1 cellular context compared by ENCODE assay signal in genomic region chr2:69926849-69927515, GRCh38.
TF ChIP-seq lines count a peak whose summit lies in the region.

No MANE protein-coding gene starts in this region.

TF ChIP-seq in K562, 482 proteins besides CTCF, POLR2A, EP300 and RAD21 (continued from another document and continues in another):
- TF ChIP-seq ATF4 (CRISPR knock-in tag; IDR thresholded peaks at IDR 0.05) (peak; percentile 68; the same call in 1 of the 2 replicates), TFAM (CRISPR knock-in tag; conservative IDR thresholded peaks at IDR 0.05) (no peak), RBBP5 (IDR thresholded peaks at IDR 0.05; ENCODE audit: borderline replicate concordance, insufficient read depth, low read length, poor library complexity, severe bottlenecking) (no peak), ZNF175 (CRISPR knock-in tag; IDR thresholded peaks at IDR 0.05; ENCODE audit: low read depth) (peak; percentile 28; the same call in 1 of the 2 replicates), ZNF830 (CRISPR knock-in tag; IDR thresholded peaks at IDR 0.05) (no peak), ELK1 (CRISPR knock-in tag; IDR thresholded peaks at IDR 0.05) (no peak), ZNF77 (CRISPR knock-in tag; IDR thresholded peaks at IDR 0.05) (no peak), TAF9B (IDR thresholded peaks at IDR 0.05; ENCODE audit: partially characterized antibody) (no peak), NELFE (IDR thresholded peaks at IDR 0.05; ENCODE audit: insufficient read depth, insufficient read length) (no peak), ATF3 (IDR thresholded peaks at IDR 0.05) (peak; percentile 66), ATF3 (CRISPR knock-in tag; conservative IDR thresholded peaks at IDR 0.05) (no peak), NR2C2 (CRISPR knock-in tag; IDR thresholded peaks at IDR 0.05) (no peak), NR2C2 (tag; IDR thresholded peaks at IDR 0.05) (peak; percentile 34; the same call in 1 of the 2 replicates), ZNF766 (CRISPR knock-in tag; conservative IDR thresholded peaks at IDR 0.05) (no peak), PRPF4 (IDR thresholded peaks at IDR 0.05; ENCODE audit: insufficient read depth, low read depth, low read length, poor library complexity, severe bottlenecking) (no peak), ID3 (CRISPR knock-in tag; IDR thresholded peaks at IDR 0.05) (no peak), ID3 (tag; IDR thresholded peaks at IDR 0.05) (no peak), MXD1 (CRISPR knock-in tag; IDR thresholded peaks at IDR 0.05; ENCODE audit: borderline replicate concordance, poor library complexity, severe bottlenecking) (no peak), GTF3C2 (IDR thresholded peaks at IDR 0.05; ENCODE audit: borderline replicate concordance, extremely low read depth, insufficient read length) (no peak), ATF1 (CRISPR knock-in tag; IDR thresholded peaks at IDR 0.05) (no peak), ATF1 (tag; IDR thresholded peaks at IDR 0.05) (no peak), HDAC3 (IDR thresholded peaks at IDR 0.05; ENCODE audit: borderline replicate concordance, partially characterized antibody) (no peak), ZNF583 (CRISPR knock-in tag; IDR thresholded peaks at IDR 0.05) (no peak), CBX2 (IDR thresholded peaks at IDR 0.05; ENCODE audit: insufficient read depth, low read length, poor library complexity, severe bottlenecking) (no peak), CC2D1A (IDR thresholded peaks at IDR 0.05) (no peak), ETV5 (CRISPR knock-in tag; IDR thresholded peaks at IDR 0.05; ENCODE audit: low read depth) (no peak), CREB5 (CRISPR knock-in tag; IDR thresholded peaks at IDR 0.05) (no peak), PYGO2 (tag; IDR thresholded peaks at IDR 0.05) (no peak), CBX5 (IDR thresholded peaks at IDR 0.05; ENCODE audit: borderline replicate concordance, low read depth) (no peak), ZNF24 (IDR thresholded peaks at IDR 0.05) (no peak), POLR2H (tag; IDR thresholded peaks at IDR 0.05; ENCODE audit: low read depth) (no peak), USF2 (CRISPR knock-in tag; IDR thresholded peaks at IDR 0.05) (no peak), ZNF512 (tag; IDR thresholded peaks at IDR 0.05) (no peak), HOXB6 (CRISPR knock-in tag; IDR thresholded peaks at IDR 0.05; ENCODE audit: borderline replicate concordance) (no peak), CBFA2T2 (conservative IDR thresholded peaks at IDR 0.05) (no peak), ZBTB11 (CRISPR knock-in tag; IDR thresholded peaks at IDR 0.05) (no peak), NCOA4 (IDR thresholded peaks at IDR 0.05; ENCODE audit: partially characterized antibody) (no peak), SLC30A9 (CRISPR knock-in tag; IDR thresholded peaks at IDR 0.05) (no peak), RAD51 (IDR thresholded peaks at IDR 0.05; ENCODE audit: borderline replicate concordance, low read depth) (no peak), NKRF (IDR thresholded peaks at IDR 0.05; ENCODE audit: borderline replicate concordance) (no peak), MTA1 (IDR thresholded peaks at IDR 0.05; ENCODE audit: borderline replicate concordance) (no peak), ZNF592 (IDR thresholded peaks at IDR 0.05) (no peak)
